In the genomic region with DNA sequence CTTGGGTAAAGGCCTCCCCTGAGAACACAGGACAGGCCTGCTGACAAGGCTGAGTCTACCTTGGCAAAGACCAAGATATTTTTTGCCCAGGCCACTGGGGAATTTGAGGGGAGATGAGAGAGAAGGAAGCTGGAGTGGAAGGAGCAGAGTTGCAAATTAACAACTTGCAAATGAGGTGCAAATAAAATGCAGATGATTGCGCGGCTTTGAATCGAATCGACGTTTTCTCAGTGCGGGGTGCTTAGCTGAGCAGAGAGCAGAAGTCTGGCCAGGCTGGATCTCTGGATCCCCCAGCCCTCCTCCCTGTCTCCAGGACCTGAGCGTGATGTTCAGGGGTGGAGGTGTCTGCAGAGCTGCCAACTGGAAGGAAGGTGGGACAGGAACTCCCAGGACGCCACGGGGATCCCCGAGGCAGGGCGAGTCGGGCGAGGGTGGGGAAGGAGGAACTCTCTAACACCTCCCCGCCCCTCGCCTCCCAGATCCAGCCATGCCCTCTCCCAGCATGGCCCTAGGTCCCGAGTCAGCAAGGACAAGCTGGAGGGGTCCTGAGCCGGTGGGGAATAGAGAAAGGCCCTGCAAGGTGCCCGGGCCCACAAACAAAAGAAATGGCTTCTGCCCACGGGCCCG, we compare ENCODE assay signal across 8 cellular contexts. TPM values are rescaled to one million over a fixed set of nuclear protein-coding genes. Genes with fewer than 3 reads are reported as not detected.
DNase-seq lines count a peak whose midpoint lies in the region; ATAC-seq, FAIRE-seq and TF ChIP-seq lines count a peak whose summit lies in the region.

No MANE protein-coding gene starts in this region.

- no peaks in the 10 kb centered on the region for H4K20me1 ChIP-seq in keratinocyte (ENCODE audit: control insufficient read depth, extremely low read depth, insufficient read depth, low read length)

- no peaks in the 10 kb centered on the region for H3K79me2 ChIP-seq in keratinocyte (ENCODE audit: control insufficient read depth, insufficient read depth, low read length)

- dilution Hi-C loops in keratinocyte (cut with MboI; ENCODE audit: extremely low pct_ligation_motif_present, low sequenced_read_pairs), result no loop called here

- peak; percentile 14 for ATAC-seq in HG02943 (IDR thresholded peaks at IDR 0.05; ENCODE audit: low read depth, unreplicated experiment)
- no peak for ATAC-seq in activated naive CD8-positive, alpha-beta T cell treated with anti-CD3 and anti-CD28 coated beads, Interleukin-2, amount 50 U/mL, for 24 hours
- ATAC-seq in stimulated activated naive B cell treated with anti-CD40 and anti-IgM and Interleukin-4, amounts not matched to agents 10 μg/mL and 1 μg/mL and 100 μg/mL, for 72 hours (replicated peaks), result peak in 1 of 2 donors; percentile 18
- no peak for ATAC-seq in HG02678 (IDR thresholded peaks at IDR 0.05; ENCODE audit: unreplicated experiment)

- H3K4me3 Mint-ChIP-seq in activated naive CD8-positive, alpha-beta T cell treated with anti-CD3 and anti-CD28 coated beads, Interleukin-2, amount 50 U/mL, for 24 hours, result peak overlapping the region; percentile 70
- peak overlapping the region; percentile 79 to 88 for H3K4me3 Mint-ChIP-seq in stimulated activated naive B cell treated with anti-CD40 and anti-IgM and Interleukin-4, amounts not matched to agents 10 μg/mL and 1 μg/mL and 100 μg/mL, for 72 hours

- no peak for FAIRE-seq in keratinocyte (lab: Jason Lieb, UNC)

- no peaks in the 10 kb centered on the region for H3K9me1 ChIP-seq in keratinocyte (ENCODE audit: control insufficient read depth, extremely low read depth, insufficient read depth, low read length)

- H3K9ac ChIP-seq in keratinocyte (ENCODE audit: control insufficient read depth, extremely low read depth, insufficient read depth, low read length), result peak overlapping the region; percentile 44

- H3K4me3 ChIP-seq in GM12875 (ENCODE audit: low read depth, low read length), result peak overlapping the region; percentile 60
- H3K4me3 ChIP-seq in keratinocyte (ENCODE audit: control insufficient read depth in 2 of 3, extremely low read depth in 1 of 3, insufficient read depth in 2 of 3, low read depth in 1 of 3, low read length in 3 of 3), result peak overlapping the region; percentile 37 to 67 (median 67)

- H3K36me3 ChIP-seq in keratinocyte (ENCODE audit: control insufficient read depth in 2 of 2, extremely low read depth in 1 of 2, insufficient read depth in 2 of 2, low read length in 2 of 2), result no peaks in the 10 kb centered on the region

- H3K27ac ChIP-seq in keratinocyte (ENCODE audit: control insufficient read depth, insufficient read depth, low read length), result no peak overlapping the region

- H3K4me2 ChIP-seq in keratinocyte (ENCODE audit: control insufficient read depth, extremely low read depth, insufficient read depth, low read depth, low read length), result peak overlapping the region; percentile 86

- peaks cover 7% of the 10 kb centered on the region for H3K4me1 ChIP-seq in keratinocyte (ENCODE audit: control insufficient read depth, extremely low read depth, insufficient read depth, low read length)

- no peaks in the 10 kb centered on the region for H3K36me3 Mint-ChIP-seq in activated naive CD8-positive, alpha-beta T cell treated with anti-CD3 and anti-CD28 coated beads, Interleukin-2, amount 50 U/mL, for 24 hours (ENCODE audit: low read depth)
- no peaks in the 10 kb centered on the region for H3K36me3 Mint-ChIP-seq in stimulated activated naive B cell treated with anti-CD40 and anti-IgM and Interleukin-4, amounts not matched to agents 10 μg/mL and 1 μg/mL and 100 μg/mL, for 72 hours

- peaks cover 27% of the 10 kb centered on the region for H3K27me3 Mint-ChIP-seq in activated naive CD8-positive, alpha-beta T cell treated with anti-CD3 and anti-CD28 coated beads, Interleukin-2, amount 50 U/mL, for 24 hours
- peaks cover 22 to 28% of the 10 kb centered on the region in 2 donors for H3K27me3 Mint-ChIP-seq in stimulated activated naive B cell treated with anti-CD40 and anti-IgM and Interleukin-4, amounts not matched to agents 10 μg/mL and 1 μg/mL and 100 μg/mL, for 72 hours

- no peaks in the 10 kb centered on the region for H3K9me3 ChIP-seq in keratinocyte (ENCODE audit: control insufficient read depth, low read depth, low read length)

- H3K27me3 ChIP-seq in keratinocyte (ENCODE audit: control insufficient read depth, extremely low read depth, insufficient read depth, low read length), result no peaks in the 10 kb centered on the region

- peak overlapping the region; percentile 71 for H2AFZ ChIP-seq in keratinocyte (ENCODE audit: control insufficient read depth, low read length)

- H3K27ac Mint-ChIP-seq in activated naive CD8-positive, alpha-beta T cell treated with anti-CD3 and anti-CD28 coated beads, Interleukin-2, amount 50 U/mL, for 24 hours, result peak overlapping the region; percentile 68
- H3K27ac Mint-ChIP-seq in stimulated activated naive B cell treated with anti-CD40 and anti-IgM and Interleukin-4, amounts not matched to agents 10 μg/mL and 1 μg/mL and 100 μg/mL, for 72 hours, result peak overlapping the region; percentile 65

- peaks cover 30% of the 10 kb centered on the region for H3K4me1 Mint-ChIP-seq in activated naive CD8-positive, alpha-beta T cell treated with anti-CD3 and anti-CD28 coated beads, Interleukin-2, amount 50 U/mL, for 24 hours
- peaks cover 32 to 44% of the 10 kb centered on the region in 2 donors for H3K4me1 Mint-ChIP-seq in stimulated activated naive B cell treated with anti-CD40 and anti-IgM and Interleukin-4, amounts not matched to agents 10 μg/mL and 1 μg/mL and 100 μg/mL, for 72 hours

- H3K9me3 Mint-ChIP-seq in activated naive CD8-positive, alpha-beta T cell treated with anti-CD3 and anti-CD28 coated beads, Interleukin-2, amount 50 U/mL, for 24 hours, result no peaks in the 10 kb centered on the region
- H3K9me3 Mint-ChIP-seq in stimulated activated naive B cell treated with anti-CD40 and anti-IgM and Interleukin-4, amounts not matched to agents 10 μg/mL and 1 μg/mL and 100 μg/mL, for 72 hours, result no peaks in the 10 kb centered on the region

- DNase-seq in activated naive CD8-positive, alpha-beta T cell treated with anti-CD3 and anti-CD28 coated beads, Interleukin-2, amount 50 U/mL, for 24 hours, result no peak
- DNase-seq in keratinocyte (ENCODE audit: low read depth, low spot score) (no peak), foreskin melanocyte (no peak), A172 (ENCODE audit: low spot score) (no peak)
- DNase-seq in stimulated activated naive B cell treated with anti-CD40 and anti-IgM and Interleukin-4, amounts not matched to agents 10 μg/mL and 1 μg/mL and 100 μg/mL, for 72 hours, result no peak

- TF ChIP-seq CTCF in GM12875 (IDR thresholded peaks at IDR 0.05; ENCODE audit: borderline replicate concordance, insufficient read depth, low read depth, low read length), result no peak
- no peak for TF ChIP-seq CTCF in keratinocyte (optimal IDR thresholded peaks at IDR 0.05 in 1 of 3, IDR thresholded peaks at IDR 0.05 in 1 of 3, conservative IDR thresholded peaks at IDR 0.05 in 1 of 3; ENCODE audit: extremely low read depth in 1 of 3, insufficient read depth in 2 of 3, low read length in 3 of 3)

RNA-seq across cellular contexts. Expression of a gene that starts 0.5 kb away (rescaled TPM):
- polyA plus RNA-seq in keratinocyte, result 0.02 to 0.76 TPM (median 0.12 TPM) in 3 replicates
- 2.3 TPM for polyA plus RNA-seq in keratinocyte (2011; ENCODE audit: low read depth)
- 0.02 and 0.06 TPM in 2 replicates for polyA plus RNA-seq in keratinocyte (2011; cell fraction: cytosol; rRNA removed)
- polyA plus RNA-seq in keratinocyte (2011; cell fraction: nucleus; rRNA removed), result 0.70 and 0.96 TPM in 2 replicates
- polyA plus RNA-seq in keratinocyte (2012; ENCODE audit: low replicate concordance), result 0.03 and 2.9 TPM in 2 replicates
- 0.63 TPM in 1 of 3 replicates, not detected in the others for polyA minus RNA-seq in keratinocyte
- polyA minus RNA-seq in keratinocyte (2011; cell fraction: cytosol; rRNA and poly(A)+ RNA removed), result not detected
- 0.11 and 0.31 TPM in 2 replicates for polyA minus RNA-seq in keratinocyte (2011; cell fraction: nucleus; rRNA and poly(A)+ RNA removed)
- 0.02 and 0.05 TPM in 2 replicates for total RNA-seq in A172 (2014; rRNA removed; shearing (Covaris generic))

RNA-seq across cellular contexts. Expression of a gene that starts 20.1 kb away (rescaled TPM):
- not detected in 3 replicates for polyA plus RNA-seq in keratinocyte
- not detected for polyA plus RNA-seq in keratinocyte (2011; ENCODE audit: low read depth)
- not detected in 2 replicates for polyA plus RNA-seq in keratinocyte (2011; cell fraction: cytosol; rRNA removed)
- polyA plus RNA-seq in keratinocyte (2011; cell fraction: nucleus; rRNA removed), result not detected in 2 replicates
- not detected in 2 replicates for polyA plus RNA-seq in keratinocyte (2012; ENCODE audit: low replicate concordance)
- not detected in 3 replicates for polyA minus RNA-seq in keratinocyte
- polyA minus RNA-seq in keratinocyte (2011; cell fraction: cytosol; rRNA and poly(A)+ RNA removed), result not detected
- polyA minus RNA-seq in keratinocyte (2011; cell fraction: nucleus; rRNA and poly(A)+ RNA removed), result not detected in 2 replicates
- not detected in 2 replicates for total RNA-seq in A172 (2014; rRNA removed; shearing (Covaris generic))

RNA-seq across cellular contexts. Expression of a gene that starts 42.8 kb away (rescaled TPM):
- 16.6 to 22.9 TPM (median 19.1 TPM) in 3 replicates for polyA plus RNA-seq in keratinocyte
- 98.8 TPM for polyA plus RNA-seq in keratinocyte (2011; ENCODE audit: low read depth)
- 9.0 and 15.3 TPM in 2 replicates for polyA plus RNA-seq in keratinocyte (2011; cell fraction: cytosol; rRNA removed)
- polyA plus RNA-seq in keratinocyte (2011; cell fraction: nucleus; rRNA removed), result 21.3 and 25.2 TPM in 2 replicates
- 19.1 and 100 TPM in 2 replicates for polyA plus RNA-seq in keratinocyte (2012; ENCODE audit: low replicate concordance)
- 22.9 to 34.5 TPM (median 28.1 TPM) in 3 replicates for polyA minus RNA-seq in keratinocyte
- polyA minus RNA-seq in keratinocyte (2011; cell fraction: cytosol; rRNA and poly(A)+ RNA removed), result 29.0 TPM
- 15.1 and 19.9 TPM in 2 replicates for polyA minus RNA-seq in keratinocyte (2011; cell fraction: nucleus; rRNA and poly(A)+ RNA removed)
- 2.0 and 4.4 TPM in 2 replicates for total RNA-seq in A172 (2014; rRNA removed; shearing (Covaris generic))
